Comparison of ENCODE assay signal across 16 cellular contexts in genomic region chr7:69105092-69105491, GRCh38.
DNase-seq lines count a peak whose midpoint lies in the region; ATAC-seq and TF ChIP-seq lines count a peak whose summit lies in the region.
"Had no signal": no experiment of that assay in that cellular context is flagged by ENCODE, and none has a peak within 500 bp of the region (broad histone marks: within the 10 kb centered on the region; RNA-seq: fewer than 3 reads in every experiment).

No MANE protein-coding gene starts in this region.

- DNase-seq in H9 (no peak), RWPE2 (ENCODE audit: low spot score) (no peak), foreskin keratinocyte (peak; percentile 79 to 93), trophoblast cell (peak; percentile 71 to 79), ascending aorta (ENCODE audit: low spot score in 2 of 2) (no peak), NCI-H82 treated with DMSO at 0.1 percent for 48 hours (lab: John Stamatoyannopoulos, UW; ENCODE audit: unreplicated experiment) (no peak), retina (no peak), CD14-positive monocyte (ENCODE audit: low spot score) (no peak)
- DNase-seq: DMS79, NCI-H1092 treated with DMSO at 0.1 percent for 48 hours, NCI-H1694, NCI-H446 treated with DMSO at 0.1 percent for 48 hours, NCI-H748 treated with DMSO at 0.1 percent for 48 hours, Peyer's patch, SIG-M5 had no signal

- H3T11ph ChIP-seq in H9 (ENCODE audit: low read length) = no peak overlapping the region

- no peak overlapping the region for H4K12ac ChIP-seq in trophoblast cell (ENCODE audit: low read depth, low read length)

- no peaks in the 10 kb centered on the region for H3K27me3 ChIP-seq in H9 (ENCODE audit: insufficient read depth, low read length)
- H3K27me3 ChIP-seq in RWPE2 (ENCODE audit: insufficient read depth, poor library complexity, severe bottlenecking) = no peaks in the 10 kb centered on the region
- H3K27me3 ChIP-seq in foreskin keratinocyte = no peaks in the 10 kb centered on the region
- H3K27me3 ChIP-seq in trophoblast cell (ENCODE audit: insufficient read depth, low read length) = no peaks in the 10 kb centered on the region
- H3K27me3 ChIP-seq in ascending aorta = no peaks in the 10 kb centered on the region
- H3K27me3 ChIP-seq: Peyer's patch had no signal

- no peak overlapping the region for H2BK120ac ChIP-seq in H9 (ENCODE audit: low read depth, low read length, poor library complexity, severe bottlenecking)
- peak overlapping the region; percentile 63 for H2BK120ac ChIP-seq in trophoblast cell (ENCODE audit: insufficient read depth, low read length, poor library complexity)

- H2BK5ac ChIP-seq in H9 (ENCODE audit: insufficient read length, low read length) (no peak overlapping the region), trophoblast cell (ENCODE audit: low read depth, low read length, poor library complexity) (no peak overlapping the region)

- H3K4me1 Mint-ChIP-seq in H9 (peaks cover 56 to 57% of the 10 kb centered on the region in 2 experiments), CD14-positive monocyte (no peaks in the 10 kb centered on the region)

- no peak overlapping the region for H2AK5ac ChIP-seq in H9 (ENCODE audit: insufficient read length, low read length)
- no peak overlapping the region for H2AK5ac ChIP-seq in trophoblast cell (ENCODE audit: low read length)

- H3K4me1 ChIP-seq in H9 (ENCODE audit: insufficient read depth, low read length) (peaks cover 22% of the 10 kb centered on the region), RWPE2 (ENCODE audit: insufficient read depth, poor library complexity, severe bottlenecking) (peaks cover 3% of the 10 kb centered on the region), foreskin keratinocyte (peaks cover 9% of the 10 kb centered on the region), trophoblast cell (ENCODE audit: control insufficient read depth in 1 of 2, insufficient read depth in 2 of 2, low read length in 2 of 2) (peaks cover 2 to 10% of the 10 kb centered on the region in 2 experiments), ascending aorta (no peaks in the 10 kb centered on the region)
- H3K4me1 ChIP-seq: A549, Peyer's patch had no signal

- no peak overlapping the region for H3K23ac ChIP-seq in H9 (ENCODE audit: insufficient read length, low read depth, low read length)
- H3K23ac ChIP-seq in trophoblast cell (ENCODE audit: low read length) = no peak overlapping the region

- H3K4ac ChIP-seq in H9 (ENCODE audit: low read depth, low read length) (no peak overlapping the region), trophoblast cell (ENCODE audit: low read depth, low read length) (no peak overlapping the region)

- H3K36me3 ChIP-seq in RWPE2 (ENCODE audit: low read depth) (no peaks in the 10 kb centered on the region), trophoblast cell (ENCODE audit: control insufficient read depth in 1 of 2, insufficient read depth in 2 of 2, low read length in 2 of 2) (no peaks in the 10 kb centered on the region), ascending aorta (no peaks in the 10 kb centered on the region)
- H3K36me3 ChIP-seq: Peyer's patch had no signal

- H3K56ac ChIP-seq in H9 (ENCODE audit: insufficient read length, low read depth, low read length) = no peak overlapping the region

- no peak overlapping the region for H2BK15ac ChIP-seq in H9 (ENCODE audit: low read depth, low read length)

- peaks cover 3% of the 10 kb centered on the region for H3K23me2 ChIP-seq in H9 (ENCODE audit: insufficient read length, low read depth, low read length, poor library complexity, severe bottlenecking)

- H3K9ac ChIP-seq in H9 (ENCODE audit: extremely low read depth, insufficient read length, low read length) (no peak overlapping the region), trophoblast cell (ENCODE audit: low read length) (no peak overlapping the region)

- H3K9me3 Mint-ChIP-seq in H9 (peaks cover 0 to 2% of the 10 kb centered on the region in 2 experiments; a peak in 1 of 5 replicates), CD14-positive monocyte (peaks cover 4 to 40% (median 9%) of the 10 kb centered on the region in 7 donors)

- TF ChIP-seq CTCF in H9 (conservative IDR thresholded peaks at IDR 0.05) = no peak
- TF ChIP-seq CTCF in RWPE2 (IDR thresholded peaks at IDR 0.05; ENCODE audit: poor library complexity, severe bottlenecking) = no peak
- peak; percentile 12 for TF ChIP-seq CTCF in foreskin keratinocyte (conservative IDR thresholded peaks at IDR 0.05)
- TF ChIP-seq CTCF in ascending aorta (IDR thresholded peaks at IDR 0.05) = no peak
- no peak for TF ChIP-seq CTCF in CD14-positive monocyte (IDR thresholded peaks at IDR 0.05)

- H3K79me2 ChIP-seq in H9 (ENCODE audit: insufficient read depth, low read length) (no peaks in the 10 kb centered on the region), trophoblast cell (ENCODE audit: control insufficient read depth, insufficient read depth, low read length, poor library complexity) (peaks cover 2% of the 10 kb centered on the region)

- ATAC-seq in RWPE2 (ENCODE audit: low read depth) = peak; percentile 84
- peak; percentile 96 for ATAC-seq in foreskin keratinocyte
- ATAC-seq: A549 had no signal

- intact Hi-C loops in ascending aorta (cut with DNase I) = no loop called here
- intact Hi-C loops in CD14-positive monocyte (cut with micrococcal nuclease) = no loop called here

- H3K79me1 ChIP-seq in H9 (ENCODE audit: insufficient read depth, low read depth, low read length, poor library complexity, severe bottlenecking) (no peaks in the 10 kb centered on the region), trophoblast cell (ENCODE audit: low read length) (peaks cover 4% of the 10 kb centered on the region)

- H2BK20ac ChIP-seq in H9 (ENCODE audit: low read depth, low read length, poor library complexity, severe bottlenecking) = no peak overlapping the region

- H4K8ac ChIP-seq in H9 (replicated peaks; ENCODE audit: insufficient read length, low read depth, low read length) = no peak overlapping the region
- peak overlapping the region; percentile 69 for H4K8ac ChIP-seq in trophoblast cell (ENCODE audit: low read depth, low read length)

- H3K9me3 ChIP-seq in H9 (ENCODE audit: control insufficient read depth, low read depth, low read length) (no peaks in the 10 kb centered on the region), RWPE2 (ENCODE audit: severe bottlenecking) (no peaks in the 10 kb centered on the region), trophoblast cell (ENCODE audit: insufficient read depth, low read depth, low read length) (no peaks in the 10 kb centered on the region), ascending aorta (no peaks in the 10 kb centered on the region)
- H3K9me3 ChIP-seq: A549, Peyer's patch had no signal

- H4K91ac ChIP-seq in H9 (ENCODE audit: insufficient read length, low read depth, low read length) = no peak overlapping the region
- H4K91ac ChIP-seq in trophoblast cell (ENCODE audit: low read depth, low read length) = no peak overlapping the region

- WGBS in H9 (ENCODE audit: extremely low coverage, insufficient read length, low lambda C conversion rate) = no CpG with 5 or more reads among the region's 3 CpGs
- no CpG with 5 or more reads among the region's 3 CpGs for WGBS in trophoblast cell (ENCODE audit: extremely low coverage, insufficient coverage, insufficient read length)

- H3K4me2 ChIP-seq in H9 (ENCODE audit: insufficient read depth, insufficient read length, low read length) (no peak overlapping the region), trophoblast cell (ENCODE audit: low read length) (no peak overlapping the region)
- H3K4me2 ChIP-seq: A549 had no signal

- H3K4me3 ChIP-seq in RWPE2 (ENCODE audit: severe bottlenecking) = no peak overlapping the region
- H3K4me3 ChIP-seq in trophoblast cell (ENCODE audit: low read depth, low read length) = no peak overlapping the region
- no peak overlapping the region for H3K4me3 ChIP-seq in ascending aorta
- H3K4me3 ChIP-seq: A549, Peyer's patch had no signal

- H2AFZ ChIP-seq in H9 (ENCODE audit: low read length) (no peak overlapping the region), trophoblast cell (ENCODE audit: insufficient read depth, low read length, poor library complexity) (no peak overlapping the region)

- H3K18ac ChIP-seq in H9 (ENCODE audit: insufficient read length, low read depth, low read length) (peak overlapping the region; percentile 41), trophoblast cell (ENCODE audit: low read length) (no peak overlapping the region)

- H2BK12ac ChIP-seq in H9 (ENCODE audit: insufficient read length, low read depth, low read length) (no peak overlapping the region), trophoblast cell (ENCODE audit: low read length) (no peak overlapping the region)

- H3K27ac ChIP-seq in H9 (ENCODE audit: insufficient read length, low read depth, low read length) = no peak overlapping the region
- peak overlapping the region; percentile 28 for H3K27ac ChIP-seq in RWPE2 (ENCODE audit: poor library complexity, severe bottlenecking)
- H3K27ac ChIP-seq in foreskin keratinocyte = peak overlapping the region; percentile 79
- H3K27ac ChIP-seq in trophoblast cell (ENCODE audit: low read depth, low read length) = peak overlapping the region; percentile 63
- no peak overlapping the region for H3K27ac ChIP-seq in ascending aorta
- H3K27ac ChIP-seq: A549, Peyer's patch had no signal

- peaks cover 21% of the 10 kb centered on the region for H3K27me3 Mint-ChIP-seq in H9 (ENCODE audit: low read depth)
- peaks cover 0 to 3% (median 0%) of the 10 kb centered on the region in 3 donors for H3K27me3 Mint-ChIP-seq in CD14-positive monocyte (ENCODE audit: low read depth in 3 of 3)

- no peaks in the 10 kb centered on the region for H4K20me1 ChIP-seq in H9 (ENCODE audit: control insufficient read depth, insufficient read depth, insufficient read length)

- peaks cover 0 to 3% (median 0%) of the 10 kb centered on the region in 3 experiments; a peak in 2 of 7 replicates for H3K36me3 Mint-ChIP-seq in H9 (ENCODE audit: insufficient read depth in 1 of 3, low read depth in 3 of 3)
- no peaks in the 10 kb centered on the region for H3K36me3 Mint-ChIP-seq in CD14-positive monocyte

- no peak overlapping the region for H4K5ac ChIP-seq in H9 (ENCODE audit: insufficient read length, low read depth, low read length)

- H3K14ac ChIP-seq in H9 (ENCODE audit: insufficient read depth, low read length) (no peak overlapping the region), trophoblast cell (ENCODE audit: low read length) (no peak overlapping the region)

- no peak overlapping the region for H3K4me3 Mint-ChIP-seq in H9
- no peak overlapping the region for H3K4me3 Mint-ChIP-seq in CD14-positive monocyte

- peak overlapping the region in 2 of 3 experiments; percentile 28 to 69; a peak in 3 of 7 replicates for H3K27ac Mint-ChIP-seq in H9
- H3K27ac Mint-ChIP-seq in CD14-positive monocyte = no peak overlapping the region

Comparison
In these comparisons a context has a peak if more than half of its experiments do, and no peak if none do; other contexts are left out.
1. DNase-seq: peak in foreskin keratinocyte (2 of 2) and trophoblast cell (2 of 2); none in H9 (single experiment), RWPE2 (single experiment), ascending aorta (0 of 2), NCI-H82 treated with DMSO at 0.1 percent for 48 hours (single experiment), retina (single experiment) and CD14-positive monocyte (single experiment).
2. H3K27ac ChIP-seq: peak in RWPE2 (single experiment), foreskin keratinocyte (single experiment) and trophoblast cell (single experiment); none in H9 (single experiment) and ascending aorta (0 of 2).
3. H3K27ac Mint-ChIP-seq: peak in H9 (2 of 3); none in CD14-positive monocyte (0 of 7).